Comparison of ENCODE assay signal across 12 cellular contexts in the genomic region with DNA sequence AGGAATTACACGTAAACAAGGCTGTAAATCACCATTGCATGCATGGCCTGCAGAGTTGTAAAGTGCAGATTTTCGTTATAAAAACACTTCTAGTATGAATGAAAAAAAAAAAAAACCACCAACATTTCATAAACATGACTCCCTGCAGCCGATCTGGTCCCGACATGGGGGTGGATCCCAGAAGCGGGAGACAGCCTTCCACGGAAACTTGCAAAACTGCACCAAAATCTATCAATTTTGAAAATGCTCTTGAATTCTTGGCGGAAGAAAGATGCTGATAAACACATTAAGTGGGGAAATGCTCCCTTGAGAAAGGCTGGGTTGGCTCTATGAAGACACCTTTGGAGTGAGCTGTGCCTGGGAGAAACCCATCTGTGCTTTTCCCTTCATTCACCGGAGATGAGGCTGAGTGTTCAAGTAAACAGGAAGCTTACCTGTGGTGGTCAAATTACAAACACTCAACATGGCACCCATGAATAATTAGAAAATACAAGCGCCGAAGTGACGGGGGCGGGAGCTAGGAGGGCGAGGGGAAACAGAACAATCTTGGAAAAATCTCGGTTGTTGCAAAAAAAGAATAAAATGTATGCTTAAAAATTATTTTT. TPM values are rescaled to one million over a fixed set of nuclear protein-coding genes. Genes with fewer than 3 reads are reported as not detected.
DNase-seq lines count a peak whose midpoint lies in the region; ATAC-seq and TF ChIP-seq lines count a peak whose summit lies in the region.
"Had no signal": no experiment of that assay in that cellular context is flagged by ENCODE, and none has a peak within 500 bp of the region (broad histone marks: within the 10 kb centered on the region; RNA-seq: fewer than 3 reads in every experiment).

No MANE protein-coding gene starts in this region.

- no peak for DNase-seq in activated T-cell treated with anti-CD3 and anti-CD28 coated beads, Interleukin-2, amount 50 U/mL, for 4 hours
- no peak for DNase-seq in activated T-cell treated with anti-CD3 and anti-CD28 coated beads for 4 hours
- DNase-seq in WTC11 (ENCODE audit: low spot score): no peak
- no peak for DNase-seq in stimulated activated naive CD8-positive, alpha-beta T cell treated with anti-CD3 and anti-CD28 coated beads, Interleukin-15, amount 100 ng/mL, for 72 hours
- DNase-seq in NCI-H2081 treated with DMSO at 0.1 percent for 48 hours (lab: John Stamatoyannopoulos, UW): no peak
- no peak for DNase-seq in hepatic stellate cell (ENCODE audit: low spot score)
- DNase-seq: GOT3, NCI-H446 had no signal

- TF ChIP-seq CTCF in WTC11 (IDR thresholded peaks at IDR 0.05): no peak

- peaks cover 13% of the 10 kb centered on the region for H3K4me1 Mint-ChIP-seq in activated T-cell treated with anti-CD3 and anti-CD28 coated beads, Interleukin-2, amount 50 U/mL, for 4 hours (ENCODE audit: low read depth)
- H3K4me1 Mint-ChIP-seq in WTC11: peaks cover 24% of the 10 kb centered on the region
- H3K4me1 Mint-ChIP-seq in stimulated activated naive CD8-positive, alpha-beta T cell treated with anti-CD3 and anti-CD28 coated beads, Interleukin-15, amount 100 ng/mL, for 72 hours: peaks cover 28% of the 10 kb centered on the region

- no peaks in the 10 kb centered on the region for H3K9me3 Mint-ChIP-seq in activated T-cell treated with anti-CD3 and anti-CD28 coated beads, Interleukin-2, amount 50 U/mL, for 4 hours
- H3K9me3 Mint-ChIP-seq in WTC11: peaks cover 11% of the 10 kb centered on the region
- H3K9me3 Mint-ChIP-seq in stimulated activated naive CD8-positive, alpha-beta T cell treated with anti-CD3 and anti-CD28 coated beads, Interleukin-15, amount 100 ng/mL, for 72 hours: peaks cover 0 to 8% of the 10 kb centered on the region in 2 donors

- no peaks in the 10 kb centered on the region for H3K4me1 ChIP-seq in iPS-18a (ENCODE audit: control insufficient read depth, low read depth, low read length)

- POLR2A ChIA-PET in WTC11 (lab: Charles Lee): interaction anchor here (0.7 to 1.2 kb wide), 3 partner anchors 147 to 422 kb away, joined by 3 read pairs; partner anchors contain the start of gene STX16

- peaks cover 46% of the 10 kb centered on the region for H3K27me3 Mint-ChIP-seq in activated T-cell treated with anti-CD3 and anti-CD28 coated beads, Interleukin-2, amount 50 U/mL, for 4 hours (ENCODE audit: low read depth)
- peaks cover 24% of the 10 kb centered on the region for H3K27me3 Mint-ChIP-seq in WTC11 (ENCODE audit: low read depth)
- peaks cover 57% of the 10 kb centered on the region for H3K27me3 Mint-ChIP-seq in stimulated activated naive CD8-positive, alpha-beta T cell treated with anti-CD3 and anti-CD28 coated beads, Interleukin-15, amount 100 ng/mL, for 72 hours

- H3K9ac ChIP-seq in iPS-18a (ENCODE audit: low read length): peak overlapping the region; percentile 67

- peak overlapping the region; percentile 60 for H3K4me3 Mint-ChIP-seq in activated T-cell treated with anti-CD3 and anti-CD28 coated beads, Interleukin-2, amount 50 U/mL, for 4 hours
- H3K4me3 Mint-ChIP-seq in WTC11: peak overlapping the region; percentile 78
- peak overlapping the region; percentile 77 to 82 for H3K4me3 Mint-ChIP-seq in stimulated activated naive CD8-positive, alpha-beta T cell treated with anti-CD3 and anti-CD28 coated beads, Interleukin-15, amount 100 ng/mL, for 72 hours

- H3K4me3 ChIP-seq in iPS-18a (ENCODE audit: low read length): peak overlapping the region; percentile 61

- H3K27me3 ChIP-seq in iPS-18a (ENCODE audit: control insufficient read depth, insufficient read depth, low read length): peaks cover 35% of the 10 kb centered on the region

- H3K36me3 ChIP-seq in iPS-18a (ENCODE audit: control insufficient read depth, low read depth, low read length): no peaks in the 10 kb centered on the region

- peak overlapping the region; percentile 99 for H3K27ac Mint-ChIP-seq in WTC11
- H3K27ac Mint-ChIP-seq in stimulated activated naive CD8-positive, alpha-beta T cell treated with anti-CD3 and anti-CD28 coated beads, Interleukin-15, amount 100 ng/mL, for 72 hours: no peak overlapping the region

- CTCF ChIA-PET in WTC11 (lab: Charles Lee): interaction anchor here (0.6 to 2.7 kb wide), 10 partner anchors 13 to 756 kb away, joined by 3 to 12 read pairs (median 4); partner anchors contain the start of gene STX16

- H3K36me3 Mint-ChIP-seq in activated T-cell treated with anti-CD3 and anti-CD28 coated beads, Interleukin-2, amount 50 U/mL, for 4 hours (ENCODE audit: insufficient read depth): peaks cover 2% of the 10 kb centered on the region
- H3K36me3 Mint-ChIP-seq in WTC11: no peaks in the 10 kb centered on the region

- no peak overlapping the region for H3K27ac ChIP-seq in iPS-18a (ENCODE audit: low read length)
- H3K27ac ChIP-seq: neutrophil had no signal

- no peaks in the 10 kb centered on the region for H3K9me3 ChIP-seq in iPS-18a (ENCODE audit: control insufficient read depth, low read depth, low read length)
- H3K9me3 ChIP-seq: neutrophil had no signal

- no peak for ATAC-seq in activated T-cell treated with anti-CD3 and anti-CD28 coated beads, Interleukin-2, amount 50 U/mL, for 4 hours
- ATAC-seq in WTC11: peak; percentile 71
- no peak for ATAC-seq in stimulated activated naive CD8-positive, alpha-beta T cell treated with anti-CD3 and anti-CD28 coated beads, Interleukin-15, amount 100 ng/mL, for 72 hours
- no peak for ATAC-seq in HG03432 (IDR thresholded peaks at IDR 0.05; ENCODE audit: unreplicated experiment)

TF ChIP-seq in WTC11, 78 proteins besides CTCF, POLR2A, EP300 and RAD21:
- peak; percentile 98 for TF ChIP-seq FOXP4 (CRISPR knock-in tag; IDR thresholded peaks at IDR 0.05)
- TF ChIP-seq ZNF416 (CRISPR knock-in tag; IDR thresholded peaks at IDR 0.05): no peak
- peak; percentile 67; the same call in 1 of the 2 replicates for TF ChIP-seq FOXK1 (CRISPR knock-in tag; IDR thresholded peaks at IDR 0.05)
- no peak for TF ChIP-seq USF1 (CRISPR knock-in tag; IDR thresholded peaks at IDR 0.05)

RNA-seq across cellular contexts. Expression of gene ANKRD60, which starts 0.8 kb away (rescaled TPM):
- total RNA-seq in activated T-cell treated with anti-CD3 and anti-CD28 coated beads, Interleukin-2, amount 50 U/mL, for 4 hours: not detected
- total RNA-seq in WTC11 (2021): not detected in 3 replicates
- total RNA-seq: T-helper 2 cell treated with Interferon-gamma antibody and Interleukin-4, amounts not matched to agents 100 ng/mL and 5 ng/mL, for 36 hours had no signal
